8 cellular contexts compared by ENCODE assay signal in the genomic region with DNA sequence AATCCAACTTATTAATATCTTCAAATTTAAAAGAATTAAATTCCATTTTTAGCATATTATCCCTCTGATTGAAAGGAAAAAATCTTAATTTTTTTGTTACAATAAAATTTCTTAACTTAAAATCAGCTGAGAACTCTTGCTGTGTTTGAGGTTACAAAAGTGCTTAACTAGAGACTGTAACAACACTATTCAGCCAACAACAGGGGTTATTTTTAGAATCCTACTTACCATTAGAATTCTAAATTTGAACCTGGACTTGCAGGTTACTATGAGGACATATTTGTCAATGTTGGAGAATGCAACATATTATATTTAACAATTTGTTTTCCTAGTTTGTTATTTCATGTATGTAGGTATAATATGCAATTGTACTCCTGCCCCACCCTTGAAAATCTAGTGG.
"Had no signal": no experiment of that assay in that cellular context is flagged by ENCODE, and none has a peak within 500 bp of the region (broad histone marks: within the 10 kb centered on the region; RNA-seq: fewer than 3 reads in every experiment).

No MANE protein-coding gene starts in this region.

- H3K4me3 ChIP-seq: GM23248, HAP-1 had no signal

- H2AFZ ChIP-seq: GM23248 had no signal

- H3K9ac ChIP-seq: GM23248 had no signal

- H3K9me3 ChIP-seq: HAP-1 had no signal

- H3K36me3 ChIP-seq: HAP-1 had no signal

- DNase-seq: GM23248, GOT3, H7, HFFc6 had no signal

- ATAC-seq: HCT116, HepG2 had no signal

- H3K27ac ChIP-seq: GM23248, HL-60 had no signal

- H3K4me1 ChIP-seq: HAP-1 had no signal
